Comparison of ENCODE assay signal across 1 cellular context in the genomic region with DNA sequence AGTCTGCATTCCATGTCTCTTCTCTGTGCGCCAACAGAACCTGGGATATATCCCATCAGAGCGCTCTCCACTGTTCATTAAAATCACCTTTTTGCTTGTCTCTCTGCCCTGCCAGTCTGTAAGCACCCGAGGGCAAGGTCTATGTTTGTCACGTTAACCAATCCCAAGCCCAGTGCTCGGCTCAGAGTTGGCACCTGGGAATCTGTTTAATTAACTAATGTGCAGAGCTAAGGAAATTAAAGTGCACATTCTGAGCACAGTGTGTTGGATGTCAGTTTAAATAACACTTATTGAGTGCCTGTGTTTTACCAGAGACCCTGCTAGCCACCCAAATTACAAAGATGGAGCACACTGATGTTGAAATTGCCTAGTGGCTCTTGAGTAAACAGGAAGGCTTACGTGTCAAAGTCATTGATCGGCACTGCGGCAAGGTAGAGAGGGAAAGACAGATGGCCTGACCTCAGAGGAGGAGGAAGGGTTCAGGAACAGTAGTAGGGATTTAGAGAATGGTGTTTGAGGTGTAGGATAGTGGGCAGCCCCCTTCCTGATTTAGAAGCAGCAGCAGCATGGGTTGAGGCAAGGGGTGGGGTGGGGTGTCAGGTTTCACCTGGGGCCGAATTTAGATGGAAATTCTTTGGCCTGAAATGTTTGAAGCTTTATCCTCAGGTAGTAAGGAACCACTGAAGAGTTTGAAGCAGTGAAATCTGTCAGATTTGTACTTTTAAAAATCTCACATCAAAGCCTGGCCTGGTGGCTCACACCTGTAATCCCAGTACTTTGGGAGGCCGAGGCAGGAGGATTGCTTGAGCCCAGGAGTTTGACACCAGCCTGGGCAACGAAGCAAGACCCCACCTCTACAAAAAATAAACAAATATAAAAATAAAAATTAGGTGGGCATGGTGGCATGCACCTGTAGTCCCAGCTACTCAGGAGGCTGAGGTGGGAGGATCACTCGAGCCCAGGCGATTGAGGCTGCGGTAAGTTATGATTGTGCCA.
TF ChIP-seq lines count a peak whose summit lies in the region.

No MANE protein-coding gene starts in this region.

TF ChIP-seq in HepG2, 621 proteins besides CTCF, POLR2A, EP300 and RAD21 (continued from another document and continues in another):
- TF ChIP-seq LCORL (IDR thresholded peaks at IDR 0.05) (peak; percentile 53), LCORL (CRISPR knock-in tag; IDR thresholded peaks at IDR 0.05) (peak; percentile 98), MIXL1 (CRISPR knock-in tag; IDR thresholded peaks at IDR 0.05) (peak; percentile 97), ZNF512B (CRISPR knock-in tag; IDR thresholded peaks at IDR 0.05; ENCODE audit: borderline replicate concordance) (no peak), MED13 (CRISPR knock-in tag; IDR thresholded peaks at IDR 0.05) (no peak), ZMAT3 (CRISPR knock-in tag; conservative IDR thresholded peaks at IDR 0.05) (no peak), ZNF503 (CRISPR knock-in tag; IDR thresholded peaks at IDR 0.05) (peak; percentile 85), ZNF530 (CRISPR knock-in tag; IDR thresholded peaks at IDR 0.05; ENCODE audit: low read depth) (no peak), ZNF562 (CRISPR knock-in tag; IDR thresholded peaks at IDR 0.05; ENCODE audit: borderline replicate concordance) (no peak), ZNF260 (CRISPR knock-in tag; IDR thresholded peaks at IDR 0.05; ENCODE audit: borderline replicate concordance, low read depth) (no peak), SOX13 (IDR thresholded peaks at IDR 0.05) (peak; percentile 72), SOX13 (CRISPR knock-in tag; conservative IDR thresholded peaks at IDR 0.05 in 1 of 2, IDR thresholded peaks at IDR 0.05 in 1 of 2) (peak in 1 of 2 experiments; percentile 78; a peak in 2 of 4 replicates), ARNT (IDR thresholded peaks at IDR 0.05) (no peak), THAP11 (CRISPR knock-in tag; IDR thresholded peaks at IDR 0.05) (peak; percentile 77), ESRRA (CRISPR knock-in tag; IDR thresholded peaks at IDR 0.05; ENCODE audit: low read depth) (no peak), DRAP1 (CRISPR knock-in tag; IDR thresholded peaks at IDR 0.05) (peak; percentile 70), KAT8 (CRISPR knock-in tag; IDR thresholded peaks at IDR 0.05) (peak; percentile 80), TEAD2 (CRISPR knock-in tag; IDR thresholded peaks at IDR 0.05) (no peak), ZNF550 (CRISPR knock-in tag; IDR thresholded peaks at IDR 0.05; ENCODE audit: borderline replicate concordance) (no peak), RORA (CRISPR knock-in tag; IDR thresholded peaks at IDR 0.05) (peak; percentile 60; the same call in 1 of the 2 replicates), MAZ (IDR thresholded peaks at IDR 0.05; ENCODE audit: borderline replicate concordance, low read depth, low read length) (no peak), MAZ (CRISPR knock-in tag; IDR thresholded peaks at IDR 0.05; ENCODE audit: low read depth) (no peak)
- TF ChIP-seq, protein P1, sequence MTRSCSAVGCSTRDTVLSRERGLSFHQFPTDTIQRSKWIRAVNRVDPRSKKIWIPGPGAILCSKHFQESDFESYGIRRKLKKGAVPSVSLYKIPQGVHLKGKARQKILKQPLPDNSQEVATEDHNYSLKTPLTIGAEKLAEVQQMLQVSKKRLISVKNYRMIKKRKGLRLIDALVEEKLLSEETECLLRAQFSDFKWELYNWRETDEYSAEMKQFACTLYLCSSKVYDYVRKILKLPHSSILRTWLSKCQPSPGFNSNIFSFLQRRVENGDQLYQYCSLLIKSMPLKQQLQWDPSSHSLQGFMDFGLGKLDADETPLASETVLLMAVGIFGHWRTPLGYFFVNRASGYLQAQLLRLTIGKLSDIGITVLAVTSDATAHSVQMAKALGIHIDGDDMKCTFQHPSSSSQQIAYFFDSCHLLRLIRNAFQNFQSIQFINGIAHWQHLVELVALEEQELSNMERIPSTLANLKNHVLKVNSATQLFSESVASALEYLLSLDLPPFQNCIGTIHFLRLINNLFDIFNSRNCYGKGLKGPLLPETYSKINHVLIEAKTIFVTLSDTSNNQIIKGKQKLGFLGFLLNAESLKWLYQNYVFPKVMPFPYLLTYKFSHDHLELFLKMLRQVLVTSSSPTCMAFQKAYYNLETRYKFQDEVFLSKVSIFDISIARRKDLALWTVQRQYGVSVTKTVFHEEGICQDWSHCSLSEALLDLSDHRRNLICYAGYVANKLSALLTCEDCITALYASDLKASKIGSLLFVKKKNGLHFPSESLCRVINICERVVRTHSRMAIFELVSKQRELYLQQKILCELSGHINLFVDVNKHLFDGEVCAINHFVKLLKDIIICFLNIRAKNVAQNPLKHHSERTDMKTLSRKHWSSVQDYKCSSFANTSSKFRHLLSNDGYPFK (CRISPR knock-in tag; IDR thresholded peaks at IDR 0.05; ENCODE audit: borderline replicate concordance) = no peak
- TF ChIP-seq, protein P2, sequence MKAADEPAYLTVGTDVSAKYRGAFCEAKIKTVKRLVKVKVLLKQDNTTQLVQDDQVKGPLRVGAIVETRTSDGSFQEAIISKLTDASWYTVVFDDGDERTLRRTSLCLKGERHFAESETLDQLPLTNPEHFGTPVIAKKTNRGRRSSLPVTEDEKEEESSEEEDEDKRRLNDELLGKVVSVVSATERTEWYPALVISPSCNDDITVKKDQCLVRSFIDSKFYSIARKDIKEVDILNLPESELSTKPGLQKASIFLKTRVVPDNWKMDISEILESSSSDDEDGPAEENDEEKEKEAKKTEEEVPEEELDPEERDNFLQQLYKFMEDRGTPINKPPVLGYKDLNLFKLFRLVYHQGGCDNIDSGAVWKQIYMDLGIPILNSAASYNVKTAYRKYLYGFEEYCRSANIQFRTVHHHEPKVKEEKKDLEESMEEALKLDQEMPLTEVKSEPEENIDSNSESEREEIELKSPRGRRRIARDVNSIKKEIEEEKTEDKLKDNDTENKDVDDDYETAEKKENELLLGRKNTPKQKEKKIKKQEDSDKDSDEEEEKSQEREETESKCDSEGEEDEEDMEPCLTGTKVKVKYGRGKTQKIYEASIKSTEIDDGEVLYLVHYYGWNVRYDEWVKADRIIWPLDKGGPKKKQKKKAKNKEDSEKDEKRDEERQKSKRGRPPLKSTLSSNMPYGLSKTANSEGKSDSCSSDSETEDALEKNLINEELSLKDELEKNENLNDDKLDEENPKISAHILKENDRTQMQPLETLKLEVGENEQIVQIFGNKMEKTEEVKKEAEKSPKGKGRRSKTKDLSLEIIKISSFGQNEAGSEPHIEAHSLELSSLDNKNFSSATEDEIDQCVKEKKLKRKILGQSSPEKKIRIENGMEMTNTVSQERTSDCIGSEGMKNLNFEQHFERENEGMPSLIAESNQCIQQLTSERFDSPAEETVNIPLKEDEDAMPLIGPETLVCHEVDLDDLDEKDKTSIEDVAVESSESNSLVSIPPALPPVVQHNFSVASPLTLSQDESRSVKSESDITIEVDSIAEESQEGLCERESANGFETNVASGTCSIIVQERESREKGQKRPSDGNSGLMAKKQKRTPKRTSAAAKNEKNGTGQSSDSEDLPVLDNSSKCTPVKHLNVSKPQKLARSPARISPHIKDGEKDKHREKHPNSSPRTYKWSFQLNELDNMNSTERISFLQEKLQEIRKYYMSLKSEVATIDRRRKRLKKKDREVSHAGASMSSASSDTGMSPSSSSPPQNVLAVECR (CRISPR knock-in tag; IDR thresholded peaks at IDR 0.05; ENCODE audit: borderline replicate concordance) = peak; percentile 45; the same call in 1 of the 2 replicates
- TF ChIP-seq, protein P3, sequence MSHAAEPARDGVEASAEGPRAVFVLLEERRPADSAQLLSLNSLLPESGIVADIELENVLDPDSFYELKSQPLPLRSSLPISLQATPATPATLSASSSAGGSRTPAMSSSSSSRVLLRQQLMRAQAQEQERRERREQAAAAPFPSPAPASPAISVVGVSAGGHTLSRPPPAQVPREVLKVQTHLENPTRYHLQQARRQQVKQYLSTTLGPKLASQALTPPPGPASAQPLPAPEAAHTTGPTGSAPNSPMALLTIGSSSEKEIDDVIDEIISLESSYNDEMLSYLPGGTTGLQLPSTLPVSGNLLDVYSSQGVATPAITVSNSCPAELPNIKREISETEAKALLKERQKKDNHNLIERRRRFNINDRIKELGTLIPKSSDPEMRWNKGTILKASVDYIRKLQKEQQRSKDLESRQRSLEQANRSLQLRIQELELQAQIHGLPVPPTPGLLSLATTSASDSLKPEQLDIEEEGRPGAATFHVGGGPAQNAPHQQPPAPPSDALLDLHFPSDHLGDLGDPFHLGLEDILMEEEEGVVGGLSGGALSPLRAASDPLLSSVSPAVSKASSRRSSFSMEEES (CRISPR knock-in tag; IDR thresholded peaks at IDR 0.05) = peak; percentile 75
- TF ChIP-seq, protein P4, sequence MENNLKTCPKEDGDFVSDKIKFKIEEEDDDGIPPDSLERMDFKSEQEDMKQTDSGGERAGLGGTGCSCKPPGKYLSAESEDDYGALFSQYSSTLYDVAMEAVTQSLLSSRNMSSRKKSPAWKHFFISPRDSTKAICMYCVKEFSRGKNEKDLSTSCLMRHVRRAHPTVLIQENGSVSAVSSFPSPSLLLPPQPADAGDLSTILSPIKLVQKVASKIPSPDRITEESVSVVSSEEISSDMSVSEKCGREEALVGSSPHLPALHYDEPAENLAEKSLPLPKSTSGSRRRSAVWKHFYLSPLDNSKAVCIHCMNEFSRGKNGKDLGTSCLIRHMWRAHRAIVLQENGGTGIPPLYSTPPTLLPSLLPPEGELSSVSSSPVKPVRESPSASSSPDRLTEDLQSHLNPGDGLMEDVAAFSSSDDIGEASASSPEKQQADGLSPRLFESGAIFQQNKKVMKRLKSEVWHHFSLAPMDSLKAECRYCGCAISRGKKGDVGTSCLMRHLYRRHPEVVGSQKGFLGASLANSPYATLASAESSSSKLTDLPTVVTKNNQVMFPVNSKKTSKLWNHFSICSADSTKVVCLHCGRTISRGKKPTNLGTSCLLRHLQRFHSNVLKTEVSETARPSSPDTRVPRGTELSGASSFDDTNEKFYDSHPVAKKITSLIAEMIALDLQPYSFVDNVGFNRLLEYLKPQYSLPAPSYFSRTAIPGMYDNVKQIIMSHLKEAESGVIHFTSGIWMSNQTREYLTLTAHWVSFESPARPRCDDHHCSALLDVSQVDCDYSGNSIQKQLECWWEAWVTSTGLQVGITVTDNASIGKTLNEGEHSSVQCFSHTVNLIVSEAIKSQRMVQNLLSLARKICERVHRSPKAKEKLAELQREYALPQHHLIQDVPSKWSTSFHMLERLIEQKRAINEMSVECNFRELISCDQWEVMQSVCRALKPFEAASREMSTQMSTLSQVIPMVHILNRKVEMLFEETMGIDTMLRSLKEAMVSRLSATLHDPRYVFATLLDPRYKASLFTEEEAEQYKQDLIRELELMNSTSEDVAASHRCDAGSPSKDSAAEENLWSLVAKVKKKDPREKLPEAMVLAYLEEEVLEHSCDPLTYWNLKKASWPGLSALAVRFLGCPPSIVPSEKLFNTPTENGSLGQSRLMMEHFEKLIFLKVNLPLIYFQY (CRISPR knock-in tag; IDR thresholded peaks at IDR 0.05; ENCODE audit: borderline replicate concordance) = no peak
- TF ChIP-seq, protein P5, sequence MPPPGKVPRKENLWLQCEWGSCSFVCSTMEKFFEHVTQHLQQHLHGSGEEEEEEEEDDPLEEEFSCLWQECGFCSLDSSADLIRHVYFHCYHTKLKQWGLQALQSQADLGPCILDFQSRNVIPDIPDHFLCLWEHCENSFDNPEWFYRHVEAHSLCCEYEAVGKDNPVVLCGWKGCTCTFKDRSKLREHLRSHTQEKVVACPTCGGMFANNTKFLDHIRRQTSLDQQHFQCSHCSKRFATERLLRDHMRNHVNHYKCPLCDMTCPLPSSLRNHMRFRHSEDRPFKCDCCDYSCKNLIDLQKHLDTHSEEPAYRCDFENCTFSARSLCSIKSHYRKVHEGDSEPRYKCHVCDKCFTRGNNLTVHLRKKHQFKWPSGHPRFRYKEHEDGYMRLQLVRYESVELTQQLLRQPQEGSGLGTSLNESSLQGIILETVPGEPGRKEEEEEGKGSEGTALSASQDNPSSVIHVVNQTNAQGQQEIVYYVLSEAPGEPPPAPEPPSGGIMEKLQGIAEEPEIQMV (CRISPR knock-in tag; IDR thresholded peaks at IDR 0.05; ENCODE audit: low read depth) = peak; percentile 37; the same call in 1 of the 2 replicates
- TF ChIP-seq, protein P6, sequence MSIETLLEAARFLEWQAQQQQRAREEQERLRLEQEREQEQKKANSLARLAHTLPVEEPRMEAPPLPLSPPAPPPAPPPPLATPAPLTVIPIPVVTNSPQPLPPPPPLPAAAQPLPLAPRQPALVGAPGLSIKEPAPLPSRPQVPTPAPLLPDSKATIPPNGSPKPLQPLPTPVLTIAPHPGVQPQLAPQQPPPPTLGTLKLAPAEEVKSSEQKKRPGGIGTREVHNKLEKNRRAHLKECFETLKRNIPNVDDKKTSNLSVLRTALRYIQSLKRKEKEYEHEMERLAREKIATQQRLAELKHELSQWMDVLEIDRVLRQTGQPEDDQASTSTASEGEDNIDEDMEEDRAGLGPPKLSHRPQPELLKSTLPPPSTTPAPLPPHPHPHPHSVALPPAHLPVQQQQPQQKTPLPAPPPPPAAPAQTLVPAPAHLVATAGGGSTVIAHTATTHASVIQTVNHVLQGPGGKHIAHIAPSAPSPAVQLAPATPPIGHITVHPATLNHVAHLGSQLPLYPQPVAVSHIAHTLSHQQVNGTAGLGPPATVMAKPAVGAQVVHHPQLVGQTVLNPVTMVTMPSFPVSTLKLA (IDR thresholded peaks at IDR 0.05) = no peak
